Comparison of ENCODE assay signal across 8 cellular contexts in genomic region chr2:43224571-43225092, GRCh38. TPM values are rescaled to one million over a fixed set of nuclear protein-coding genes. Genes with fewer than 3 reads are reported as not detected.
DNase-seq lines count a peak whose midpoint lies in the region; TF ChIP-seq lines count a peak whose summit lies in the region.

No MANE protein-coding gene starts in this region.

- TF ChIP-seq CTCF in HEK293 (tag by site-specific recombination; IDR thresholded peaks at IDR 0.05) (no peak), endothelial cell (IDR thresholded peaks at IDR 0.05; ENCODE audit: unreplicated experiment) (no peak), neural crest cell (conservative IDR thresholded peaks at IDR 0.05) (no peak)

- POLR2A ChIA-PET in HEK293 (lab: Yijun Ruan, JAX), result interaction anchor here (1.1 kb wide), 1 partner anchor 46 kb away, joined by 3 read pairs; no protein-coding TSS in a partner anchor

- H3K27me3 Mint-ChIP-seq in endothelial cell (ENCODE audit: unreplicated experiment) (peaks cover 13% of the 10 kb centered on the region), neural crest cell (ENCODE audit: low read depth) (peaks cover 2% of the 10 kb centered on the region)

- H3K4me1 Mint-ChIP-seq in endothelial cell (ENCODE audit: unreplicated experiment), result peaks cover 52% of the 10 kb centered on the region
- peaks cover 53% of the 10 kb centered on the region for H3K4me1 Mint-ChIP-seq in neural crest cell

- no peak overlapping the region for H3K27ac Mint-ChIP-seq in endothelial cell (ENCODE audit: unreplicated experiment)
- no peak overlapping the region for H3K27ac Mint-ChIP-seq in neural crest cell (ENCODE audit: unreplicated experiment)

- H3K36me3 Mint-ChIP-seq in endothelial cell (ENCODE audit: low read depth, unreplicated experiment), result peaks cover 13% of the 10 kb centered on the region
- H3K36me3 Mint-ChIP-seq in neural crest cell (ENCODE audit: low read depth), result peaks cover 5% of the 10 kb centered on the region

- H3K4me1 ChIP-seq in HEK293 (ENCODE audit: control insufficient read depth, insufficient read depth, low read length), result peaks cover 12% of the 10 kb centered on the region

- CTCF ChIA-PET in HEK293 (lab: Yijun Ruan, JAX), result interaction anchor here (0.6 to 1.7 kb wide), 4 partner anchors 96 to 201 kb away, joined by 3 to 8 read pairs (median 4); no protein-coding TSS in a partner anchor

- peak overlapping the region; percentile 85 for H3K4me3 ChIP-seq in HEK293 (ENCODE audit: low read depth, low read length)

- peaks cover 3 to 34% of the 10 kb centered on the region in 2 experiments; a peak in 2 of 3 replicates for H3K36me3 ChIP-seq in HEK293 (ENCODE audit: control insufficient read depth in 2 of 2, insufficient read depth in 1 of 2, low read length in 2 of 2)

- DNase-seq in activated CD4-positive, alpha-beta T cell treated with anti-CD3 and anti-CD28 coated beads for 1 hour, result peak; percentile 38
- DNase-seq in endothelial cell (ENCODE audit: low spot score) (peak; percentile 25), neural crest cell (ENCODE audit: low read depth, low spot score) (peak; percentile 19), GF-D8 (lab: John Stamatoyannopoulos, UW) (no peak), NCI-H2107 (lab: John Stamatoyannopoulos, UW) (no peak), cerebellum (ENCODE audit: low spot score) (no peak), NCI-H1092 (lab: John Stamatoyannopoulos, UW) (no peak)

- H3K9me3 ChIP-seq in HEK293 (ENCODE audit: control insufficient read depth, insufficient read depth, low read depth, low read length), result no peaks in the 10 kb centered on the region

- H3K9me3 Mint-ChIP-seq in endothelial cell (ENCODE audit: unreplicated experiment) (no peaks in the 10 kb centered on the region), neural crest cell (no peaks in the 10 kb centered on the region)

- peak overlapping the region; percentile 97 for H3K27ac ChIP-seq in HEK293 (ENCODE audit: extremely low read depth, low read depth, low read length)

- H3K4me3 Mint-ChIP-seq in endothelial cell (ENCODE audit: unreplicated experiment) (peak overlapping the region; percentile 59), neural crest cell (peak overlapping the region; percentile 96)

TF ChIP-seq in HEK293, 187 proteins besides CTCF, POLR2A, EP300 and RAD21:
- TF ChIP-seq ZNF610 (tag by site-specific recombination; IDR thresholded peaks at IDR 0.05; ENCODE audit: borderline replicate concordance) (no peak), ZBTB7A (tag by site-specific recombination; IDR thresholded peaks at IDR 0.05; ENCODE audit: low read depth) (no peak)
TF ChIP-seq in HEK293: peak in this region for 0.

RNA-seq across cellular contexts. Expression of gene ZFP36L2, which starts 1.8 kb away (rescaled TPM):
- total RNA-seq in endothelial cell (ENCODE audit: unreplicated experiment), result 72.1 TPM
- 39.8 and 39.9 TPM in 2 replicates for total RNA-seq in neural crest cell
- total RNA-seq in cerebellum, result 6.6 TPM

Comparison
In these comparisons a context has a peak if more than half of its experiments do, and no peak if none do; other contexts are left out.
1. DNase-seq: peak in activated CD4-positive, alpha-beta T cell treated with anti-CD3 and anti-CD28 coated beads for 1 hour (single experiment), endothelial cell (single experiment) and neural crest cell (single experiment); none in GF-D8 (single experiment), NCI-H2107 (single experiment), cerebellum (single experiment) and NCI-H1092 (single experiment).